ENCODE assay signal across 8 cellular contexts in the genomic region with DNA sequence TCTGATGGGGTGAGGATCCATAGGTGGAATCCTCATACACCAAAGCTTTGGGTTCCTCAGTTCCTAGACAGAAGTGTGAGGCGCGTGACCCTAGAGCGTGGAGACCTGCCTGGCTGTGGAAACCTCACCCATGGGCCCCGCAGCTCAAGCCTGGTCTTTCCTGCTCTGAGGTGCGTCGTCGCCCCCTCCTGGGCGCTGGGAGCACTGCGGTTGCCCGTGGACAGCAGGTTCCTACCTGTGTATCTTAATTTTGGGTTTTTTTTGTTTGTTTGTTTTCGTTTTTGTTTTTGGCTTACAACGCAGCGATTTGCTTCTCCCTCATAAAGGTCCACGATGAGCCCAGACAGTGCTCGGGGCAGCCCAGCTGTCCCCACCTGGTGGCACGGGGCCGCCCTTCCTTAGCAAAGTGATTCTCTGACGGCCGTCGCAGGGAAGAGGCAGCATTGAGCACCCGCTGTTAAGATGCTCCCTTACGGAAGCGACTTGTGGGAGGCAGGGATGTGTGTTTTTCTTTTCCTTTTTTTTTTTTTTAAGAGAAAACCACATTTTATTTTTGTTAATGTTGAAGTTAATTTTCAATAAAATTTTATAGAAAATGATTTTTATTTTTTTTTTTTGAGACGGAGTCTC. TPM values are rescaled to one million over a fixed set of nuclear protein-coding genes. Genes with fewer than 3 reads are reported as not detected.
DNase-seq lines count a peak whose midpoint lies in the region; ATAC-seq and TF ChIP-seq lines count a peak whose summit lies in the region.

No MANE protein-coding gene starts in this region.

- H3K9me3 Mint-ChIP-seq in nephron, result no peaks in the 10 kb centered on the region

- H3K27me3 ChIP-seq in HL-60 (ENCODE audit: insufficient read depth, poor library complexity, severe bottlenecking), result no peaks in the 10 kb centered on the region
- H3K27me3 ChIP-seq in fibroblast of lung (ENCODE audit: control insufficient read depth, insufficient read depth, low read length), result no peaks in the 10 kb centered on the region

- no peaks in the 10 kb centered on the region for H3K27me3 Mint-ChIP-seq in nephron (ENCODE audit: low read depth)

- H4K20me1 ChIP-seq in fibroblast of lung (ENCODE audit: control insufficient read depth, extremely low read depth, insufficient read depth, low read length), result no peaks in the 10 kb centered on the region

- peaks cover 26% of the 10 kb centered on the region for H3K4me1 Mint-ChIP-seq in nephron

- DNase-seq in DMS79 treated with DMSO at 0.1 percent for 48 hours (lab: John Stamatoyannopoulos, UW) (peak; percentile 63), HL-60 (ENCODE audit: low read depth in 1 of 2, low spot score in 1 of 2) (peak; percentile 43 to 83), OCI-M1 (lab: John Stamatoyannopoulos, UW) (peak; percentile 83), fibroblast of lung (ENCODE audit: low read depth in 2 of 2) (peak; percentile 41 to 60)
- DNase-seq in activated T-cell treated with anti-CD3 and anti-CD28 coated beads, Interleukin-2, amount 50 U/mL, for 1 hour, result peak; percentile 88
- DNase-seq in stimulated activated naive CD4-positive, alpha-beta T cell (lab: John Stamatoyannopoulos, UW), result peak; percentile 63 to 84 (median 76)

- no peak for ATAC-seq in GM21528 (IDR thresholded peaks at IDR 0.05; ENCODE audit: low FRiP score, unreplicated experiment)

- H3K9ac ChIP-seq in fibroblast of lung (ENCODE audit: insufficient read depth, low read length), result no peak overlapping the region

- H3K4me1 ChIP-seq in fibroblast of lung (ENCODE audit: control insufficient read depth, extremely low read depth, insufficient read depth, low read length), result no peaks in the 10 kb centered on the region

- H3K36me3 Mint-ChIP-seq in nephron (ENCODE audit: low read depth), result peaks cover 18% of the 10 kb centered on the region

- peaks cover 4% of the 10 kb centered on the region for H3K36me3 ChIP-seq in fibroblast of lung (ENCODE audit: control insufficient read depth, insufficient read depth, low read length)

- no peak overlapping the region for H3K4me3 Mint-ChIP-seq in nephron

- H3K27ac ChIP-seq in HL-60 (replicated peaks) (no peak overlapping the region), fibroblast of lung (ENCODE audit: insufficient read depth, low read length) (no peak overlapping the region)

- H3K4me3 ChIP-seq in HL-60 (replicated peaks; ENCODE audit: insufficient read depth, low read length), result no peak overlapping the region
- H3K4me3 ChIP-seq in fibroblast of lung (replicated peaks in 1 of 4; ENCODE audit: control extremely low read depth in 1 of 4, insufficient read depth in 1 of 4, low read depth in 3 of 4, low read length in 4 of 4), result no peak overlapping the region

- H3K79me2 ChIP-seq in fibroblast of lung (ENCODE audit: control insufficient read depth, insufficient read depth, low read length), result no peaks in the 10 kb centered on the region

- no peak overlapping the region for H2AFZ ChIP-seq in fibroblast of lung (ENCODE audit: low read length)

- H3K27ac Mint-ChIP-seq in nephron, result no peak overlapping the region

- H3K9me3 ChIP-seq in fibroblast of lung (ENCODE audit: control insufficient read depth, insufficient read depth, low read depth, low read length), result no peaks in the 10 kb centered on the region

- no peak overlapping the region for H3K4me2 ChIP-seq in fibroblast of lung (ENCODE audit: extremely low read depth, insufficient read depth, low read length)

- TF ChIP-seq CTCF in HL-60 (IDR thresholded peaks at IDR 0.05; ENCODE audit: insufficient read depth, low read length) (peak; percentile 89), fibroblast of lung (conservative IDR thresholded peaks at IDR 0.05 in 1 of 2, IDR thresholded peaks at IDR 0.05 in 1 of 2; ENCODE audit: low read depth in 1 of 2, low read length in 2 of 2) (peak; percentile 93 to 97), nephron (IDR thresholded peaks at IDR 0.05; ENCODE audit: unreplicated experiment in 3 of 3) (peak; percentile 93 to 98 (median 95))

RNA-seq across cellular contexts. Expression of gene TRAPPC10, which starts 36.5 kb away (rescaled TPM):
- total RNA-seq in fibroblast of lung, result 12.3 and 22.0 TPM in 2 replicates
- 15.4 and 20.9 TPM in 2 replicates for polyA plus RNA-seq in fibroblast of lung
- polyA plus RNA-seq in fibroblast of lung (2012), result 12.0 and 14.0 TPM in 2 replicates
- polyA minus RNA-seq in fibroblast of lung (ENCODE audit: low replicate concordance), result 48.1 and 63.5 TPM in 2 replicates
